13 cellular contexts compared by ENCODE assay signal in the genomic region with DNA sequence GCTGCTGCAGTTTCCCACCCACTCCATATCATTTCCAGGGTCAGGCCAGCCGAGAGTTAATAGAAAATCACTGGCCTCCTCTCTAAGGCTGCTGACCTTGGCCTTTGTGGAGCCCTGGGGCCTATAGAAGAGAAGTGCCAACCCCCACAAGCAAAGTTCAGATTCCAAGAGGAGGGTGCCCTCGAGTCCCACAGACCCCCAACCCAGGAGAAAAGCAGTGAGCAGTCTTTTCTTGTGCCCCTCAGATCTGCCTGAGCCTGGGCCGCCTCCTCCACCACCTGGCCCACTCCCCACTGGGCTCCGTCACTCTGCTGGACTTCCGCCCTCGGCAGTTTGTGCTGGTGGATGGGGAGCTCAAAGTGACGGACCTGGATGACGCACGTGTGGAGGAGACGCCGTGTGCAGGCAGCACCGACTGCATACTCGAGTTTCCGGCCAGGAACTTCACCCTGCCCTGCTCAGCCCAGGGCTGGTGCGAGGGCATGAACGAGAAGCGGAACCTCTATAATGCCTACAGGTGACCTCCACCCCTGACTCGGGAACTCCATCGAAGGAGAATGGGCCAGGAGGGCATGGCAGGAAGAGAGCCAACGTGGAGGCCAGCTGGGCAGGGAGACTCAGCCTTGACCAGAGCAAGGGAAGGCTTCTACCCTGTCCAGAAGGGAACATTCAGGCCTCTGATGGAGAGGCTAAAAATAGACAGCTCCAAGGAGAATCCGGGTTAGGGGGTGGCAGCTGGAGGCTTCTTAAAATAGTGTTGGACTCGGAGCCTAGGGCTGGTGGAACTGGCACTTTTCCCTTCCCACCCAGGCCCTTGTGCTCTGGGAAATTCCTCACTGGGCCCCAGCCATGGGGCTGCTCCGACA. TPM values are rescaled to one million over a fixed set of nuclear protein-coding genes. Genes with fewer than 3 reads are reported as not detected.
DNase-seq lines count a peak whose midpoint lies in the region; ATAC-seq lines count a peak whose summit lies in the region.
"Had no signal": no experiment of that assay in that cellular context is flagged by ENCODE, and none has a peak within 500 bp of the region (broad histone marks: within the 10 kb centered on the region; RNA-seq: fewer than 3 reads in every experiment).

No MANE protein-coding gene starts in this region.

- H3K9me3 ChIP-seq in esophagus (ENCODE audit: control insufficient read depth in 2 of 2, insufficient read depth in 1 of 2, low read depth in 1 of 2, low read length in 1 of 2) (no peaks in the 10 kb centered on the region), mesenchymal stem cell (ENCODE audit: control insufficient read depth, low read length) (no peaks in the 10 kb centered on the region), skeletal muscle tissue (ENCODE audit: control insufficient read depth in 3 of 3, low read length in 3 of 3) (no peaks in the 10 kb centered on the region)

- no peak overlapping the region for H3K4me3 Mint-ChIP-seq in activated CD4-positive, alpha-beta memory T cell treated with anti-CD3 and anti-CD28 coated beads, Interleukin-2, amount 10 ng/mL, durations not matched to agents 7 days and 5 days
- H3K4me3 Mint-ChIP-seq: stimulated activated effector memory CD8-positive, alpha-beta T cell treated with anti-CD3 and anti-CD28 coated beads, Interleukin-12 subunit alpha, Interleukin-12 subunit beta, amount 100 ng/mL, for 72 hours; T-helper 1 cell treated with Interleukin-12 subunit alpha and Interleukin-12 subunit beta and Interleukin-4 antibody, amounts not matched to agents 30 μg/mL and 1 μg/mL, for 36 hours had no signal

- peaks cover 0 to 5% of the 10 kb centered on the region in 2 donors for H3K4me1 ChIP-seq in esophagus (ENCODE audit: control insufficient read depth in 2 of 2, insufficient read depth in 2 of 2, low read length in 1 of 2)
- H3K4me1 ChIP-seq in mesenchymal stem cell (ENCODE audit: control insufficient read depth, insufficient read depth, low read depth, low read length): peaks cover 45% of the 10 kb centered on the region
- H3K4me1 ChIP-seq in skeletal muscle tissue (ENCODE audit: control insufficient read depth in 3 of 3, insufficient read depth in 3 of 3, low read length in 3 of 3): peaks cover 74 to 83% (median 80%) of the 10 kb centered on the region in 3 donors

- in situ Hi-C loops in G401 (cut with HindIII; ENCODE audit: low sequenced_read_pairs): no loop called here

- no peaks in the 10 kb centered on the region for H3K36me3 Mint-ChIP-seq in activated CD4-positive, alpha-beta memory T cell treated with anti-CD3 and anti-CD28 coated beads, Interleukin-2, amount 10 ng/mL, durations not matched to agents 7 days and 5 days (ENCODE audit: low read depth)
- H3K36me3 Mint-ChIP-seq: stimulated activated effector memory CD8-positive, alpha-beta T cell treated with anti-CD3 and anti-CD28 coated beads, Interleukin-12 subunit alpha, Interleukin-12 subunit beta, amount 100 ng/mL, for 72 hours had no signal

- ATAC-seq in HG03159 (IDR thresholded peaks at IDR 0.05; ENCODE audit: unreplicated experiment): no peak
- ATAC-seq: stimulated activated effector memory CD8-positive, alpha-beta T cell treated with anti-CD3 and anti-CD28 coated beads, Interleukin-12 subunit alpha, Interleukin-12 subunit beta, amount 100 ng/mL, for 72 hours had no signal

- no peak overlapping the region for H3K27ac Mint-ChIP-seq in activated CD4-positive, alpha-beta memory T cell treated with anti-CD3 and anti-CD28 coated beads, Interleukin-2, amount 10 ng/mL, durations not matched to agents 7 days and 5 days
- H3K27ac Mint-ChIP-seq: stimulated activated effector memory CD8-positive, alpha-beta T cell treated with anti-CD3 and anti-CD28 coated beads, Interleukin-12 subunit alpha, Interleukin-12 subunit beta, amount 100 ng/mL, for 72 hours; T-helper 1 cell treated with Interleukin-12 subunit alpha and Interleukin-12 subunit beta and Interleukin-4 antibody, amounts not matched to agents 30 μg/mL and 1 μg/mL, for 36 hours had no signal

- H3K23ac ChIP-seq in mesenchymal stem cell (ENCODE audit: low read length in 2 of 2): no peak overlapping the region

- H3K27ac ChIP-seq in esophagus (ENCODE audit: low read depth in 2 of 2, low read length in 1 of 2) (peak overlapping the region; percentile 40 to 82), mesenchymal stem cell (ENCODE audit: low read length, poor library complexity, severe bottlenecking) (no peak overlapping the region), skeletal muscle tissue (ENCODE audit: low read depth, low read length) (peak overlapping the region; percentile 95)
- H3K27ac ChIP-seq: epithelial cell of prostate had no signal

- H2BK15ac ChIP-seq in mesenchymal stem cell (ENCODE audit: low read depth, poor library complexity, severe bottlenecking): peak overlapping the region; percentile 23

- H4K8ac ChIP-seq in mesenchymal stem cell (ENCODE audit: low read length): peak overlapping the region; percentile 59

- peak overlapping the region in 1 of 2 experiments; percentile 14 for H3K14ac ChIP-seq in mesenchymal stem cell (ENCODE audit: low read length in 2 of 2)

- H3K4me1 Mint-ChIP-seq in activated CD4-positive, alpha-beta memory T cell treated with anti-CD3 and anti-CD28 coated beads, Interleukin-2, amount 10 ng/mL, durations not matched to agents 7 days and 5 days: no peaks in the 10 kb centered on the region
- H3K4me1 Mint-ChIP-seq: stimulated activated effector memory CD8-positive, alpha-beta T cell treated with anti-CD3 and anti-CD28 coated beads, Interleukin-12 subunit alpha, Interleukin-12 subunit beta, amount 100 ng/mL, for 72 hours had no signal

- peak overlapping the region; percentile 30 to 58 for H3K18ac ChIP-seq in mesenchymal stem cell (ENCODE audit: low read depth in 1 of 2, low read length in 2 of 2)

- peak overlapping the region; percentile 21 to 84 for H3K4ac ChIP-seq in mesenchymal stem cell (ENCODE audit: low read depth in 1 of 2, low read length in 2 of 2)

- no peak overlapping the region for H3K4me3 ChIP-seq in esophagus (ENCODE audit: low read depth in 1 of 2, low read length in 2 of 2)
- no peak overlapping the region for H3K4me3 ChIP-seq in mesenchymal stem cell (ENCODE audit: insufficient read depth in 1 of 2, low read depth in 1 of 2, low read length in 2 of 2)
- H3K4me3 ChIP-seq in skeletal muscle tissue (ENCODE audit: low read length in 3 of 3): peak overlapping the region; percentile 55 to 63 (median 63)

- H3K9ac ChIP-seq in mesenchymal stem cell (ENCODE audit: low read length) (peak overlapping the region; percentile 50), skeletal muscle tissue (ENCODE audit: low read depth in 1 of 3, low read length in 3 of 3) (peak overlapping the region; percentile 76 to 83 (median 79))

- no peaks in the 10 kb centered on the region for H3K36me3 ChIP-seq in esophagus (ENCODE audit: control insufficient read depth in 2 of 2, insufficient read depth in 2 of 2, low read length in 1 of 2)
- peaks cover 51 to 54% of the 10 kb centered on the region in 2 experiments for H3K36me3 ChIP-seq in mesenchymal stem cell (ENCODE audit: control insufficient read depth in 1 of 2, insufficient read depth in 2 of 2, low read depth in 1 of 2, low read length in 2 of 2)
- H3K36me3 ChIP-seq in skeletal muscle tissue (ENCODE audit: control insufficient read depth in 3 of 3, insufficient read depth in 3 of 3, low read length in 3 of 3): peaks cover 43 to 54% (median 50%) of the 10 kb centered on the region in 3 donors

- DNase-seq in G401 (ENCODE audit: low spot score): peak; percentile 62
- DNase-seq in mesenchymal stem cell: peak; percentile 51
- DNase-seq in activated CD4-positive, alpha-beta memory T cell treated with anti-CD3 and anti-CD28 coated beads, Interleukin-2, amount 10 ng/mL, durations not matched to agents 7 days and 5 days: no peak
- DNase-seq in MV-4-11 (lab: John Stamatoyannopoulos, UW): no peak
- DNase-seq in effector CD4-positive, alpha-beta T cell: no peak
- DNase-seq: GF-D8; stimulated activated CD4-positive, alpha-beta T cell treated with anti-CD3 and anti-CD28 coated beads, Interleukin-12 subunit alpha, Interleukin-12 subunit beta, amount 100 ng/mL, for 4 hours had no signal

- H2AFZ ChIP-seq in mesenchymal stem cell (ENCODE audit: low read depth, low read length): no peak overlapping the region

- H3K9me3 Mint-ChIP-seq in activated CD4-positive, alpha-beta memory T cell treated with anti-CD3 and anti-CD28 coated beads, Interleukin-2, amount 10 ng/mL, durations not matched to agents 7 days and 5 days: no peaks in the 10 kb centered on the region
- H3K9me3 Mint-ChIP-seq: stimulated activated effector memory CD8-positive, alpha-beta T cell treated with anti-CD3 and anti-CD28 coated beads, Interleukin-12 subunit alpha, Interleukin-12 subunit beta, amount 100 ng/mL, for 72 hours; T-helper 1 cell treated with Interleukin-12 subunit alpha and Interleukin-12 subunit beta and Interleukin-4 antibody, amounts not matched to agents 30 μg/mL and 1 μg/mL, for 36 hours had no signal

- no peak overlapping the region for H3K4me2 ChIP-seq in mesenchymal stem cell (ENCODE audit: low read length, poor library complexity, severe bottlenecking)

- no peak overlapping the region for H2AK5ac ChIP-seq in mesenchymal stem cell (ENCODE audit: low read length, severe bottlenecking)

- no peaks in the 10 kb centered on the region for H3K27me3 ChIP-seq in esophagus (ENCODE audit: control insufficient read depth in 1 of 2, insufficient read depth in 2 of 2, low read length in 2 of 2)
- no peaks in the 10 kb centered on the region for H3K27me3 ChIP-seq in mesenchymal stem cell (ENCODE audit: control insufficient read depth in 1 of 2, insufficient read depth in 1 of 2, low read length in 2 of 2)
- H3K27me3 ChIP-seq in skeletal muscle tissue (ENCODE audit: control insufficient read depth in 3 of 3, insufficient read depth in 3 of 3, low read length in 3 of 3): no peaks in the 10 kb centered on the region

- peaks cover 37% of the 10 kb centered on the region for H3K79me1 ChIP-seq in mesenchymal stem cell (replicated peaks; ENCODE audit: low read length, poor library complexity, severe bottlenecking)

- H2BK12ac ChIP-seq in mesenchymal stem cell (ENCODE audit: low read length in 2 of 2): peak overlapping the region; percentile 42 to 57

- H3K27me3 Mint-ChIP-seq in activated CD4-positive, alpha-beta memory T cell treated with anti-CD3 and anti-CD28 coated beads, Interleukin-2, amount 10 ng/mL, durations not matched to agents 7 days and 5 days: peaks cover 32% of the 10 kb centered on the region

- POLR2A ChIA-PET in activated CD4-positive, alpha-beta memory T cell treated with anti-CD3 and anti-CD28 coated beads, Interleukin-2, amount 10 ng/mL, durations not matched to agents 7 days and 5 days (lab: Charles Lee): no interaction called here

- 69 to 78% methylated on average over 23 of the region's 23 CpGs for WGBS in esophagus, 2 donors
- WGBS in mesenchymal stem cell: 80% methylated on average over 23 of the region's 23 CpGs

- H2BK5ac ChIP-seq in mesenchymal stem cell (ENCODE audit: low read depth, low read length, poor library complexity, severe bottlenecking): no peak overlapping the region

- H2BK120ac ChIP-seq in mesenchymal stem cell (ENCODE audit: low read depth, low read length): peak overlapping the region; percentile 8

- CTCF ChIA-PET in activated CD4-positive, alpha-beta memory T cell treated with anti-CD3 and anti-CD28 coated beads, Interleukin-2, amount 10 ng/mL, durations not matched to agents 7 days and 5 days (lab: Charles Lee): interaction anchor here (1.3 kb wide), 1 partner anchor 184 kb away, joined by 3 read pairs; no protein-coding TSS in a partner anchor

- peak overlapping the region; percentile 90 for H4K91ac ChIP-seq in mesenchymal stem cell (ENCODE audit: low read length)

RNA-seq across cellular contexts. Expression of gene PKDCC, which starts 6.2 kb away (rescaled TPM):
- total RNA-seq in G401 (2014; rRNA removed; shearing (Covaris generic)): 36.9 and 37.4 TPM in 2 replicates
- 1 to 10 TPM; 3.7 to 6.2 TPM for polyA plus RNA-seq in esophagus
- polyA plus RNA-seq in mesenchymal stem cell (2013, experiment 1 of 2): 35.7 TPM
- 35.3 TPM for polyA plus RNA-seq in mesenchymal stem cell (2013, experiment 2 of 2)
- total RNA-seq in skeletal muscle tissue: 89.2 TPM
- not detected for total RNA-seq in activated CD4-positive, alpha-beta memory T cell treated with anti-CD3 and anti-CD28 coated beads, Interleukin-2, amount 10 ng/mL, durations not matched to agents 7 days and 5 days

Comparison
In these comparisons a context has a peak if more than half of its experiments do, and no peak if none do; other contexts are left out.
1. DNase-seq: peak in G401 (single experiment) and mesenchymal stem cell (single experiment); none in activated CD4-positive, alpha-beta memory T cell treated with anti-CD3 and anti-CD28 coated beads, Interleukin-2, amount 10 ng/mL, durations not matched to agents 7 days and 5 days (single experiment), MV-4-11 (single experiment) and effector CD4-positive, alpha-beta T cell (single experiment).
2. H3K4me3 ChIP-seq: peak in skeletal muscle tissue (3 of 3); none in esophagus (0 of 2) and mesenchymal stem cell (0 of 2).
3. RNA of gene PKDCC, which starts 6.2 kb away (total RNA-seq): 89.2 TPM in skeletal muscle tissue (single experiment) and 36.9 to 37.4 TPM in G401; not detected in activated CD4-positive, alpha-beta memory T cell treated with anti-CD3 and anti-CD28 coated beads, Interleukin-2, amount 10 ng/mL, durations not matched to agents 7 days and 5 days; every median in the first group is over 10 times any median in the second.